ENCODE assay signal across 8 cellular contexts in genomic region chr2:105328281-105329196, GRCh38. TPM values are rescaled to one million over a fixed set of nuclear protein-coding genes. Genes with fewer than 3 reads are reported as not detected.
DNase-seq lines count a peak whose midpoint lies in the region; ATAC-seq and TF ChIP-seq lines count a peak whose summit lies in the region.

No MANE protein-coding gene starts in this region.

- ATAC-seq in GM18511 (IDR thresholded peaks at IDR 0.05; ENCODE audit: unreplicated experiment) (peak; percentile 30), GM18858 (IDR thresholded peaks at IDR 0.05; ENCODE audit: unreplicated experiment) (no peak), GM19324 (IDR thresholded peaks at IDR 0.05; ENCODE audit: low FRiP score, unreplicated experiment) (no peak)
- ATAC-seq in activated T-cell treated with anti-CD3 and anti-CD28 coated beads, Interleukin-2, amount 50 U/mL, for 4 hours: no peak

- peak overlapping the region; percentile 90 for H3K4me2 ChIP-seq in neural progenitor cell

- peaks cover 5% of the 10 kb centered on the region for H4K20me1 ChIP-seq in neural progenitor cell (ENCODE audit: low read depth)

- peaks cover 7% of the 10 kb centered on the region for H3F3A ChIP-seq in neural progenitor cell (ENCODE audit: low read depth)

- POLR2A ChIA-PET in AG04450 (lab: Yijun Ruan, JAX): interaction anchor here (1.3 kb wide), 1 partner anchor 9 kb away, joined by 4 read pairs; the partner anchor contains the start of gene C2orf49

- H3K27ac ChIP-seq in AG04450 (ENCODE audit: low read depth, low read length): peak overlapping the region; percentile 2
- H3K27ac ChIP-seq in neural progenitor cell: no peak overlapping the region

- H3K9ac ChIP-seq in neural progenitor cell: no peak overlapping the region

- H3K4me1 Mint-ChIP-seq in activated T-cell treated with anti-CD3 and anti-CD28 coated beads, Interleukin-2, amount 50 U/mL, for 4 hours (ENCODE audit: low read depth): peaks cover 42% of the 10 kb centered on the region
- H3K4me1 Mint-ChIP-seq in neural progenitor cell: peaks cover 37% of the 10 kb centered on the region

- CTCF ChIA-PET in AG04450 (lab: Charles Lee): interaction anchor here (0.6 to 3.5 kb wide), 3 partner anchors 13 to 193 kb away, joined by 3 to 13 read pairs (median 9); no protein-coding TSS in a partner anchor

- H3K4me3 Mint-ChIP-seq in activated T-cell treated with anti-CD3 and anti-CD28 coated beads, Interleukin-2, amount 50 U/mL, for 4 hours: peak overlapping the region; percentile 94
- H3K4me3 Mint-ChIP-seq in neural progenitor cell: peak overlapping the region; percentile 89

- H3K27ac Mint-ChIP-seq in neural progenitor cell: peak overlapping the region; percentile 38

- H3K4me1 ChIP-seq in neural progenitor cell: peaks cover 7% of the 10 kb centered on the region

- no peaks in the 10 kb centered on the region for H3K9me3 ChIP-seq in AG04450 (ENCODE audit: control insufficient read depth, insufficient read depth, low read length)
- H3K9me3 ChIP-seq in neural progenitor cell (ENCODE audit: low read depth): no peaks in the 10 kb centered on the region

- TF ChIP-seq CTCF in AG04450 (IDR thresholded peaks at IDR 0.05; ENCODE audit: low read depth, low read length) (no peak), foreskin fibroblast (IDR thresholded peaks at IDR 0.05; ENCODE audit: low read depth, low read length) (no peak), neural progenitor cell (IDR thresholded peaks at IDR 0.05) (no peak)

- DNase-seq in AG04450 (ENCODE audit: low read depth, low spot score) (no peak), NCI-H2196 (lab: John Stamatoyannopoulos, UW; ENCODE audit: unreplicated experiment) (peak; percentile 71), foreskin fibroblast (peak; percentile 64 to 73), neural progenitor cell (ENCODE audit: low spot score) (no peak)
- peak; percentile 8 for DNase-seq in activated T-cell treated with anti-CD3 and anti-CD28 coated beads, Interleukin-2, amount 50 U/mL, for 4 hours

- peaks cover 52% of the 10 kb centered on the region for H3K79me2 ChIP-seq in neural progenitor cell (ENCODE audit: low read depth)

- no peaks in the 10 kb centered on the region for H3K27me3 Mint-ChIP-seq in activated T-cell treated with anti-CD3 and anti-CD28 coated beads, Interleukin-2, amount 50 U/mL, for 4 hours (ENCODE audit: low read depth)
- H3K27me3 Mint-ChIP-seq in neural progenitor cell (ENCODE audit: insufficient read depth, low read depth): no peaks in the 10 kb centered on the region

- H2AFZ ChIP-seq in neural progenitor cell (replicated peaks): peak overlapping the region; percentile 76

- no peaks in the 10 kb centered on the region for H3K9me3 Mint-ChIP-seq in activated T-cell treated with anti-CD3 and anti-CD28 coated beads, Interleukin-2, amount 50 U/mL, for 4 hours
- H3K9me3 Mint-ChIP-seq in neural progenitor cell: no peaks in the 10 kb centered on the region

- H3K4me3 ChIP-seq in AG04450 (ENCODE audit: low read depth, low read length): peak overlapping the region; percentile 84
- H3K4me3 ChIP-seq in foreskin fibroblast (ENCODE audit: low read depth in 1 of 2, low read length in 2 of 2): peak overlapping the region; percentile 65 to 85
- peak overlapping the region; percentile 52 for H3K4me3 ChIP-seq in neural progenitor cell

- no peaks in the 10 kb centered on the region for H3K36me3 ChIP-seq in neural progenitor cell

- H3K36me3 Mint-ChIP-seq in activated T-cell treated with anti-CD3 and anti-CD28 coated beads, Interleukin-2, amount 50 U/mL, for 4 hours (ENCODE audit: insufficient read depth): peaks cover 8% of the 10 kb centered on the region
- H3K36me3 Mint-ChIP-seq in neural progenitor cell: no peaks in the 10 kb centered on the region

- H3K27me3 ChIP-seq in AG04450 (ENCODE audit: control insufficient read depth, insufficient read depth, low read length): no peaks in the 10 kb centered on the region
- H3K27me3 ChIP-seq in neural progenitor cell: no peaks in the 10 kb centered on the region

RNA-seq across cellular contexts. Expression of gene TGFBRAP1, which starts 1.0 kb away (rescaled TPM):
- 7.9 and 9.8 TPM in 2 replicates for polyA plus RNA-seq in AG04450 (2011; rRNA removed)
- polyA minus RNA-seq in AG04450 (2011; rRNA and poly(A)+ RNA removed): 14.0 and 16.7 TPM in 2 replicates
- total RNA-seq in activated T-cell treated with anti-CD3 and anti-CD28 coated beads, Interleukin-2, amount 50 U/mL, for 4 hours: 10 to 100 TPM; 25.1 to 27.3 (median 26.8) TPM
- 13.8 and 14.0 TPM in 2 replicates for total RNA-seq in neural progenitor cell (ENCODE audit: low replicate concordance)

RNA-seq across cellular contexts. Expression of gene C2orf49, which starts 8.8 kb away (rescaled TPM):
- 13.7 and 20.3 TPM in 2 replicates for polyA plus RNA-seq in AG04450 (2011; rRNA removed)
- polyA minus RNA-seq in AG04450 (2011; rRNA and poly(A)+ RNA removed): 9.9 and 11.5 TPM in 2 replicates
- total RNA-seq in activated T-cell treated with anti-CD3 and anti-CD28 coated beads, Interleukin-2, amount 50 U/mL, for 4 hours: 10 to 100 TPM; 16.2 to 18.8 (median 18.1) TPM
- 29.7 and 42.9 TPM in 2 replicates for total RNA-seq in neural progenitor cell (ENCODE audit: low replicate concordance)

Comparison
In these comparisons a context has a peak if more than half of its experiments do, and no peak if none do; other contexts are left out.
1. DNase-seq: peak in NCI-H2196 (single experiment), activated T-cell treated with anti-CD3 and anti-CD28 coated beads, Interleukin-2, amount 50 U/mL, for 4 hours (single experiment) and foreskin fibroblast (2 of 2); none in AG04450 (single experiment) and neural progenitor cell (single experiment).
2. Peak in every context shown above with its lines, with median percentiles within 50 percentile points of each other: H3K4me3 ChIP-seq.